13 cellular contexts compared by ENCODE assay signal in the genomic region with DNA sequence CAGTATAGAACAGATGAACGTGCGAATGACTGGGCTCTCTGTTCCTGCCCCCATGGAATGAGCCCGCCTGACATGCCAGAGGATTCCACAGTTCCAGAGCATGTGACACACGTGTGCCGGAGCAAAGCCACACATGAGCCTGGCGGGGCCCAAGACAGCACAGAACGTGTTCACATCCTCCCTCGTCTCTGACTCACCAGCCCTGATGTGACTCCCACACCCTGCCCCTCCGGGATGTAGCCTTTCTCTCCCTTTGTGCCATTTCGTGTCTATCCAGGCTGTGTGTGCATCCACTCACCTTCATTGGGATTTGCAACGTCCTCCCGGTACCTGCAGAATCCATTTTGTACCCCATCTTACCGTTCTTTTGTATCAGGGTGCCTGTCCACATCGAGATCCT. TPM values are rescaled to one million over a fixed set of nuclear protein-coding genes. Genes with fewer than 3 reads are reported as not detected.
A peak's percentile ranks its signal among the peaks of the same experiment; 100 is the strongest.
DNase-seq lines count a peak whose midpoint lies in the region; ATAC-seq, FAIRE-seq and TF ChIP-seq lines count a peak whose summit lies in the region.
"Not testable (repeated sequence)": the region's sequence is repeated elsewhere in the genome, so short reads cannot be mapped to it uniquely, and the experiment has no call there.
"Had no signal": no experiment of that assay in that cellular context is flagged by ENCODE, and none has a peak within 500 bp of the region (broad histone marks: within the 10 kb centered on the region; RNA-seq: fewer than 3 reads in every experiment).

No MANE protein-coding gene starts in this region.

- H3K27ac ChIP-seq in PC-3 (ENCODE audit: low read length); Panc1 (ENCODE audit: low read length); K562 (ENCODE audit: extremely low read depth, low read depth, low read length); foreskin keratinocyte: not testable (repeated sequence)

- WGBS in K562 (ENCODE audit: insufficient coverage, low coverage, missing lambda C conversion rate) = no CpG with 5 or more reads among the region's 14 CpGs

- TF ChIP-seq RAD21 in K562 (CRISPR knock-in tag; conservative IDR thresholded peaks at IDR 0.05 in 1 of 2, IDR thresholded peaks at IDR 0.05 in 1 of 2) = not testable (repeated sequence)

- H3K4me1 ChIP-seq in PC-3 (ENCODE audit: insufficient read depth, low read length); Panc1 (ENCODE audit: control insufficient read depth, insufficient read depth, low read length); K562 (replicated peaks in 1 of 2; ENCODE audit: control insufficient read depth in 2 of 2, insufficient read depth in 2 of 2, low read length in 2 of 2); foreskin keratinocyte: not testable (repeated sequence)

- not testable (repeated sequence) for H3K9ac ChIP-seq in PC-3 (ENCODE audit: low read length); K562 (ENCODE audit: insufficient read depth in 1 of 2, low read depth in 2 of 2, low read length in 2 of 2)

- not testable (repeated sequence) for TF ChIP-seq POLR2A in K562 (conservative IDR thresholded peaks at IDR 0.05)

- H3K9me1 ChIP-seq in K562 (ENCODE audit: control insufficient read depth, insufficient read depth, low read length) = not testable (repeated sequence)

- intact Hi-C loops in PC-3 (cut with micrococcal nuclease); Panc1 (cut with micrococcal nuclease; ENCODE audit: unreplicated experiment); K562 (cut with micrococcal nuclease): not testable (repeated sequence)

- peak; percentile 74 for ATAC-seq in PC-3
- ATAC-seq in Panc1 = 0 out of 2 replicates have a peak, but pooled peaks have one; percentile 22
- peak; percentile 38 for ATAC-seq in K562
- peak; percentile 65 for ATAC-seq in esophagus mucosa
- ATAC-seq in foreskin keratinocyte = peak; percentile 33

- CTCF ChIA-PET in PC-3 (lab: Charles Lee); Panc1 (lab: Charles Lee); K562 (lab: Yijun Ruan, JAX; ENCODE audit: low intra/inter-chr PET ratio): not testable (repeated sequence)

- not testable (repeated sequence) for H3K79me2 ChIP-seq in PC-3 (ENCODE audit: low read length); K562 (ENCODE audit: control insufficient read depth, insufficient read depth, low read length)

- POLR2A ChIA-PET in PC-3 (lab: Charles Lee; ENCODE audit: unreplicated experiment); Panc1 (lab: Charles Lee); K562 (lab: Yijun Ruan, JAX): not testable (repeated sequence)

- not testable (repeated sequence) for H3K4me2 ChIP-seq in PC-3 (ENCODE audit: low read length); K562 (ENCODE audit: insufficient read depth, low read length)

- not testable (repeated sequence) for TF ChIP-seq CTCF in PC-3 (conservative IDR thresholded peaks at IDR 0.05; ENCODE audit: low read depth, low read length); Panc1 (IDR thresholded peaks at IDR 0.05); K562 (IDR thresholded peaks at IDR 0.05 in 2 of 3, conservative IDR thresholded peaks at IDR 0.05 in 1 of 3; ENCODE audit: insufficient read depth in 2 of 3, low read depth in 1 of 3, low read length in 3 of 3); foreskin keratinocyte (conservative IDR thresholded peaks at IDR 0.05)

- H3K4me3 ChIP-seq in PC-3 (ENCODE audit: low read length); Panc1 (ENCODE audit: low read depth in 2 of 2, low read length in 2 of 2); K562: not testable (repeated sequence)

- not testable (repeated sequence) for BruUV-seq in PC-3 (replicated peaks; lab: Mats Ljungman, UMichigan); Panc1 (replicated peaks; lab: Mats Ljungman, UMichigan); K562 (replicated peaks; lab: Mats Ljungman, UMichigan)

- FAIRE-seq in HTR-8/SVneo (lab: Jason Lieb, UNC) = peak; percentile 84
- not testable (repeated sequence) for FAIRE-seq in K562 (lab: Jason Lieb, UNC)
- peak; percentile 92 for FAIRE-seq in urothelium cell line (lab: Jason Lieb, UNC)

- H3K36me3 ChIP-seq in PC-3 (ENCODE audit: low read depth, low read length); Panc1 (ENCODE audit: control insufficient read depth, insufficient read depth, low read length); K562 (ENCODE audit: control insufficient read depth, insufficient read depth, low read length): not testable (repeated sequence)

- not testable (repeated sequence) for H4K20me1 ChIP-seq in PC-3 (ENCODE audit: low read length); K562 (replicated peaks; ENCODE audit: control insufficient read depth, insufficient read depth, low read length)

- H2AFZ ChIP-seq in PC-3 (ENCODE audit: low read length); K562 (ENCODE audit: low read depth, low read length): not testable (repeated sequence)

- not testable (repeated sequence) for H3K9me3 ChIP-seq in PC-3 (ENCODE audit: low read length); Panc1 (ENCODE audit: control insufficient read depth, insufficient read depth, low read depth, low read length); K562 (replicated peaks; ENCODE audit: control insufficient read depth, insufficient read depth, low read depth, low read length)

- not testable (repeated sequence) for H3F3A ChIP-seq in PC-3 (ENCODE audit: low read length, unreplicated experiment)

- not testable (repeated sequence) for DNase-seq in HTR-8/SVneo (ENCODE audit: insufficient read length, low spot score); PC-3; Panc1 (ENCODE audit: low read depth, low spot score); K562 (ENCODE audit: extremely low read depth in 1 of 4, low spot score in 3 of 4); foreskin keratinocyte; urothelium cell line (ENCODE audit: low spot score)

- not testable (repeated sequence) for H3K9me2 ChIP-seq in PC-3 (replicated peaks; ENCODE audit: low read length)

- TF ChIP-seq EP300 in K562 (IDR thresholded peaks at IDR 0.05; ENCODE audit: low read length) = not testable (repeated sequence)

- in situ Hi-C loops in Panc1 (cut with HindIII; ENCODE audit: low pct_unique_long_range_greater_than_20kb, low sequenced_read_pairs) = not testable (repeated sequence)
- in situ Hi-C loops in K562 (cut with MboI) = loop anchor here (10.0 kb wide), 1 partner anchor 641 kb away; no protein-coding TSS in a partner anchor

- not testable (repeated sequence) for H3K27me3 ChIP-seq in PC-3 (ENCODE audit: low read length); Panc1 (ENCODE audit: control insufficient read depth, insufficient read depth, low read length); K562 (ENCODE audit: control insufficient read depth in 2 of 2, insufficient read depth in 2 of 2, low read length in 2 of 2); foreskin keratinocyte

RNA-seq across cellular contexts. Expression of gene GPAT2, which starts 0.8 kb away (rescaled TPM):
- total RNA-seq in PC-3 (2014; rRNA removed) = not detected in 2 replicates
- not detected for total RNA-seq in Panc1 (2021; ENCODE audit: unreplicated experiment)
- polyA plus RNA-seq in Panc1 (2012; ENCODE audit: insufficient read length) = not detected
- 0.12 TPM in 2 replicates for total RNA-seq in K562 (2011; cell fraction: chromatin; rRNA removed; ENCODE audit: low replicate concordance)
- total RNA-seq in K562 (2011; cell fraction: nucleolus; rRNA removed) = under 0.01 and 0.39 TPM in 2 replicates
- total RNA-seq in K562 (2011; cell fraction: nucleoplasm; rRNA removed) = not detected in 2 replicates
- 0.14 and 0.33 TPM in 2 replicates for total RNA-seq in K562 (2014; rRNA removed)
- not detected in 2 replicates for total RNA-seq in K562 (2014; rRNA removed; fragmentation: Illumina TruSeq; extraction: Trizol)
- total RNA-seq in K562 (2015; rRNA removed; fragmentation: Illumina TruSeq; extraction: Trizol) = 0.11 and 0.38 TPM in 2 replicates
- 0.33 and 0.94 TPM in 2 replicates for total RNA-seq in K562 (2021)
- polyA plus RNA-seq in K562 (2011; rRNA removed) = not detected in 2 replicates
- 0.03 and 0.25 TPM in 2 replicates for polyA plus RNA-seq in K562 (2011; cell fraction: cytosol; rRNA removed)
- 0.34 and 0.55 TPM in 2 replicates for polyA plus RNA-seq in K562 (2011; cell fraction: nucleus; rRNA removed)
- 0.33 and 1.1 TPM in 2 replicates for polyA plus RNA-seq in K562 (2012)
- 0.30 TPM in 2 replicates for polyA plus RNA-seq in K562 (2014; fragmentation: Illumina TruSeq; extraction: Trizol)
- polyA plus RNA-seq in K562 (2014; fragmentation: Nextera tagmentation; extraction: Ambion mirVana) = under 1 TPM in 1 of 2 experiments, not detected in 1; 0.01 TPM
- 0.42 and 1.2 TPM in 2 replicates for polyA plus RNA-seq in K562 (2014; rRNA removed)
- polyA minus RNA-seq in K562 (2011; rRNA and poly(A)+ RNA removed) = not detected in 2 replicates
- polyA minus RNA-seq in K562 (2011; cell fraction: cytosol; rRNA and poly(A)+ RNA removed) = not detected in 2 replicates
- 0.11 and 0.94 TPM in 2 replicates for polyA minus RNA-seq in K562 (2011; cell fraction: nucleus; rRNA and poly(A)+ RNA removed)
- 0.44 TPM for total RNA-seq in esophagus mucosa
- 2.8 and 4.5 TPM in 2 replicates for total RNA-seq in foreskin keratinocyte
- 3.3 and 4.3 TPM in 2 replicates for polyA plus RNA-seq in foreskin keratinocyte
- total RNA-seq: A172, A673, Caco-2, Calu3, Daoy had no signal
- polyA plus RNA-seq: A549 had no signal

RNA-seq across cellular contexts. Expression of gene ANKRD36C, which starts 43.9 kb away (rescaled TPM):
- total RNA-seq in PC-3 (2014; rRNA removed) (8.5 and 17.6 TPM in 2 replicates), Panc1 (2021; ENCODE audit: unreplicated experiment) (22.0 TPM), K562 (2014; rRNA removed) (23.2 and 23.6 TPM in 2 replicates), K562 (2014; rRNA removed; fragmentation: Illumina TruSeq; extraction: Trizol) (44.4 and 45.3 TPM in 2 replicates), K562 (2015; rRNA removed; fragmentation: Illumina TruSeq; extraction: Trizol) (50.0 and 51.6 TPM in 2 replicates), K562 (2021) (26.4 and 26.6 TPM in 2 replicates), esophagus mucosa (9.6 TPM), foreskin keratinocyte (13.5 and 15.1 TPM in 2 replicates)
- polyA plus RNA-seq in Panc1 (2012; ENCODE audit: insufficient read length) = 3.1 TPM
- total RNA-seq in K562 (2011; cell fraction: chromatin; rRNA removed; ENCODE audit: low replicate concordance) = 118 and 313 TPM in 2 replicates
- 51.0 and 71.8 TPM in 2 replicates for total RNA-seq in K562 (2011; cell fraction: nucleolus; rRNA removed)
- 102 and 124 TPM in 2 replicates for total RNA-seq in K562 (2011; cell fraction: nucleoplasm; rRNA removed)
- polyA plus RNA-seq in K562 (2011; rRNA removed) (10.6 and 11.9 TPM in 2 replicates), K562 (2014; fragmentation: Illumina TruSeq; extraction: Trizol) (6.7 and 7.3 TPM in 2 replicates), K562 (2014; fragmentation: Nextera tagmentation; extraction: Ambion mirVana) (10 to 100 TPM in 1 of 2 experiments, 1 to 10 TPM in 1; 4.4 to 11.9 TPM), K562 (2014; rRNA removed) (6.4 and 8.4 TPM in 2 replicates), foreskin keratinocyte (0.45 and 0.68 TPM in 2 replicates)
- polyA plus RNA-seq in K562 (2011; cell fraction: cytosol; rRNA removed) = 1.2 and 1.7 TPM in 2 replicates
- polyA plus RNA-seq in K562 (2011; cell fraction: nucleus; rRNA removed) = 39.1 and 44.8 TPM in 2 replicates
- polyA plus RNA-seq in K562 (2012) = 5.6 and 7.4 TPM in 2 replicates
- polyA minus RNA-seq in K562 (2011; rRNA and poly(A)+ RNA removed) = 116 and 173 TPM in 2 replicates
- 10.6 and 15.7 TPM in 2 replicates for polyA minus RNA-seq in K562 (2011; cell fraction: cytosol; rRNA and poly(A)+ RNA removed)
- 179 and 403 TPM in 2 replicates for polyA minus RNA-seq in K562 (2011; cell fraction: nucleus; rRNA and poly(A)+ RNA removed)

Comparison
In these comparisons a context has a peak if more than half of its experiments do, and no peak if none do; other contexts are left out.
1. ATAC-seq: peak in every context shown above with its lines; median percentile 74 in PC-3; 65 in esophagus mucosa; 38 in K562; 33 in foreskin keratinocyte; 22 in Panc1.